9 cellular contexts compared by ENCODE assay signal in the genomic region with DNA sequence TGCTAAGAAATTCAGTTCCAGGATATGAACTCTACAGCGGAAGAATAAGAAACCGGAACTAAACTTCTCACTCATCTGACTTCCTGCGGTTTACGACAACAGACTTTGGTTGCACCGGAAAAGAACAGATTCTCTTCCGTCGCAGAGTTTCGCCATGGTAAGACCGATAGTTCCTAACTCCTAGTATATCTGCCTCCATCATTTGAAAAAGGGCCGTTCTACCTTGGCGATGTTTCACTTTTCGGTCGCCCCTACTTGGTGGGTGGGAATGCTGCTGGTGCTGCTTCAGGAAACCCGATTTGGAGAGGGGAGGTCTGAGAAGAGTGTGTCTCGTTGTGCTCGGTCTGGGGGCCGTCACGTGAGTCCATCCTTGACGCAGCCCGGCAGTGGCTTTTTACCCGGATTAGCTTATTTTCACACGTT. TPM values are rescaled to one million over a fixed set of nuclear protein-coding genes. Genes with fewer than 3 reads are reported as not detected.
DNase-seq lines count a peak whose midpoint lies in the region; ATAC-seq, FAIRE-seq and TF ChIP-seq lines count a peak whose summit lies in the region.
"Had no signal": no experiment of that assay in that cellular context is flagged by ENCODE, and none has a peak within 500 bp of the region (broad histone marks: within the 10 kb centered on the region; RNA-seq: fewer than 3 reads in every experiment).

A gene (plus strand): TSS at position 132 of the 423 bp plus-strand sequence. CDS start 23 bp downstream, at position 155.

- H3K4me3 ChIP-seq in heart left ventricle = peak within 1 kb of the TSS in 7 of 12 donors; percentile 55 to 91 (median 72)

- H3K36me3 ChIP-seq in heart left ventricle = peaks cover 0 to 32% (median 0%) of the 10 kb centered on the region in 9 donors

- intact Hi-C loops in heart left ventricle (cut with DNase I) = loop anchor here in 3 of 10 donors (10.0 kb wide), 1 partner anchor 93 kb away; a partner anchor contains a TSS

- peak within 1 kb of the TSS; percentile 87 for H3K27ac Mint-ChIP-seq in activated CD4-positive, alpha-beta memory T cell treated with anti-CD3 and anti-CD28 coated beads, Interleukin-2, amount 10 ng/mL, durations not matched to agents 7 days and 5 days

- no peaks in the 10 kb centered on the region for H3K9me3 ChIP-seq in heart left ventricle

- FAIRE-seq in GM19239 (lab: Jason Lieb, UNC) = peak; percentile 83

- peak within 1 kb of the TSS; percentile 82 for H3K4me3 Mint-ChIP-seq in activated CD4-positive, alpha-beta memory T cell treated with anti-CD3 and anti-CD28 coated beads, Interleukin-2, amount 10 ng/mL, durations not matched to agents 7 days and 5 days

- peak in 2 of 4 donors; percentile 47 to 83 for ATAC-seq in heart left ventricle
- ATAC-seq in HG03097 (IDR thresholded peaks at IDR 0.05; ENCODE audit: low FRiP score, unreplicated experiment) = no peak
- ATAC-seq: Panc1 had no signal

- H3K36me3 Mint-ChIP-seq in activated CD4-positive, alpha-beta memory T cell treated with anti-CD3 and anti-CD28 coated beads, Interleukin-2, amount 10 ng/mL, durations not matched to agents 7 days and 5 days (ENCODE audit: low read depth) = peaks cover 43% of the 10 kb centered on the region

- DNase-seq in GM19239 (ENCODE audit: insufficient read length, low spot score) (peak; percentile 28), KG1 (lab: John Stamatoyannopoulos, UW) (peak; percentile 24), heart left ventricle (peak in 2 of 5 donors; percentile 15 to 22), NCI-H146 (lab: John Stamatoyannopoulos, UW) (no peak), NCI-H524 treated with DMSO at 0.1 percent for 48 hours (lab: John Stamatoyannopoulos, UW) (no peak)
- peak; percentile 57 for DNase-seq in activated CD4-positive, alpha-beta memory T cell treated with anti-CD3 and anti-CD28 coated beads, Interleukin-2, amount 10 ng/mL, durations not matched to agents 7 days and 5 days
- DNase-seq in stimulated activated CD4-positive, alpha-beta T cell treated with anti-CD3 and anti-CD28 coated beads, Interleukin-4, amount 100 ng/mL, for 1 hour = peak; percentile 32

- peak within 1 kb of the TSS in 5 of 12 donors; percentile 30 to 69 (median 58) for H3K27ac ChIP-seq in heart left ventricle

- no peak for TF ChIP-seq CTCF in heart left ventricle (IDR thresholded peaks at IDR 0.05)

- no peaks in the 10 kb centered on the region for H3K27me3 Mint-ChIP-seq in activated CD4-positive, alpha-beta memory T cell treated with anti-CD3 and anti-CD28 coated beads, Interleukin-2, amount 10 ng/mL, durations not matched to agents 7 days and 5 days

- CTCF ChIA-PET in activated CD4-positive, alpha-beta memory T cell treated with anti-CD3 and anti-CD28 coated beads, Interleukin-2, amount 10 ng/mL, durations not matched to agents 7 days and 5 days (lab: Charles Lee) = no interaction called here

- no peaks in the 10 kb centered on the region for H3K4me1 ChIP-seq in heart left ventricle

- POLR2A ChIA-PET in activated CD4-positive, alpha-beta memory T cell treated with anti-CD3 and anti-CD28 coated beads, Interleukin-2, amount 10 ng/mL, durations not matched to agents 7 days and 5 days (lab: Charles Lee) = interaction anchor here (1.0 to 2.0 kb wide), 6 partner anchors 9 to 92 kb away, joined by 3 to 7 read pairs (median 4); no protein-coding TSS in a partner anchor

- no peaks in the 10 kb centered on the region for H3K27me3 ChIP-seq in heart left ventricle

- no peaks in the 10 kb centered on the region for H3K9me3 Mint-ChIP-seq in activated CD4-positive, alpha-beta memory T cell treated with anti-CD3 and anti-CD28 coated beads, Interleukin-2, amount 10 ng/mL, durations not matched to agents 7 days and 5 days

- no peak for TF ChIP-seq POLR2A in heart left ventricle (IDR thresholded peaks at IDR 0.05)

- peaks cover 49% of the 10 kb centered on the region for H3K4me1 Mint-ChIP-seq in activated CD4-positive, alpha-beta memory T cell treated with anti-CD3 and anti-CD28 coated beads, Interleukin-2, amount 10 ng/mL, durations not matched to agents 7 days and 5 days

- WGBS in heart left ventricle, 4 donors = 0 to 1% methylated on average over 22 of the region's 22 CpGs; no CpG with 5 or more reads in 2 of the 4 donors

RNA-seq across cellular contexts. Expression of the gene that starts here (rescaled TPM):
- 100 to 1,000 TPM; 248 to 251 TPM for total RNA-seq in activated CD4-positive, alpha-beta memory T cell treated with anti-CD3 and anti-CD28 coated beads, Interleukin-2, amount 10 ng/mL, durations not matched to agents 7 days and 5 days
- total RNA-seq in heart left ventricle = 100 to 1,000 TPM in 4 of 9 donors, not detected in 5; 158 to 210 (median 179) TPM
- 100 to 1,000 TPM; 187 to 334 TPM for polyA plus RNA-seq in heart left ventricle

Comparison
In these comparisons a context has a peak if more than half of its experiments do, and no peak if none do; other contexts are left out.
1. DNase-seq: peak in GM19239 (single experiment), KG1 (single experiment), activated CD4-positive, alpha-beta memory T cell treated with anti-CD3 and anti-CD28 coated beads, Interleukin-2, amount 10 ng/mL, durations not matched to agents 7 days and 5 days (single experiment) and stimulated activated CD4-positive, alpha-beta T cell treated with anti-CD3 and anti-CD28 coated beads, Interleukin-4, amount 100 ng/mL, for 1 hour (single experiment); none in NCI-H146 (single experiment) and NCI-H524 treated with DMSO at 0.1 percent for 48 hours (single experiment).